Comparison of ENCODE assay signal across 20 cellular contexts in genomic region chr10:28769147-28769604, GRCh38.
A peak's percentile ranks its signal among the peaks of the same experiment; 100 is the strongest.
DNase-seq lines count a peak whose midpoint lies in the region; ATAC-seq and TF ChIP-seq lines count a peak whose summit lies in the region.
"Had no signal": no experiment of that assay in that cellular context is flagged by ENCODE, and none has a peak within 500 bp of the region (broad histone marks: within the 10 kb centered on the region; RNA-seq: fewer than 3 reads in every experiment).

No MANE protein-coding gene starts in this region.

- H3K27ac Mint-ChIP-seq in nephron progenitor cell = peak overlapping the region; percentile 69
- H3K27ac Mint-ChIP-seq: naive B cell; stimulated activated naive B cell treated with anti-CD40 and anti-IgM and Interleukin-4, amounts not matched to agents 10 μg/mL and 1 μg/mL and 100 μg/mL, for 72 hours; T-helper 1 cell treated with Interleukin-12 subunit alpha and Interleukin-12 subunit beta and Interleukin-4 antibody, amounts not matched to agents 30 μg/mL and 1 μg/mL, for 36 hours; WTC11 had no signal

- H3K4me1 ChIP-seq in endocrine pancreas (ENCODE audit: control insufficient read depth, insufficient read depth, low read length) = peaks cover 3% of the 10 kb centered on the region

- no peaks in the 10 kb centered on the region for H3K36me3 ChIP-seq in endocrine pancreas (ENCODE audit: control insufficient read depth, insufficient read depth, low read length)
- H3K36me3 ChIP-seq: BE2C, tibial nerve had no signal

- H3K4me1 Mint-ChIP-seq in nephron progenitor cell = peaks cover 26% of the 10 kb centered on the region
- H3K4me1 Mint-ChIP-seq: naive B cell; stimulated activated naive B cell treated with anti-CD40 and anti-IgM and Interleukin-4, amounts not matched to agents 10 μg/mL and 1 μg/mL and 100 μg/mL, for 72 hours had no signal

- peaks cover 6% of the 10 kb centered on the region for H3K36me3 Mint-ChIP-seq in nephron progenitor cell (ENCODE audit: low read depth)
- H3K36me3 Mint-ChIP-seq: naive B cell; stimulated activated naive B cell treated with anti-CD40 and anti-IgM and Interleukin-4, amounts not matched to agents 10 μg/mL and 1 μg/mL and 100 μg/mL, for 72 hours had no signal

- H3K27me3 Mint-ChIP-seq in nephron progenitor cell (ENCODE audit: low read depth, poor library complexity) = peaks cover 4% of the 10 kb centered on the region
- H3K27me3 Mint-ChIP-seq: stimulated activated naive B cell treated with anti-CD40 and anti-IgM and Interleukin-4, amounts not matched to agents 10 μg/mL and 1 μg/mL and 100 μg/mL, for 72 hours had no signal

- peak overlapping the region; percentile 57 for H3K4me3 ChIP-seq in endocrine pancreas (ENCODE audit: control insufficient read depth, insufficient read depth, low read length)
- H3K4me3 ChIP-seq: lung, tibial nerve had no signal

- DNase-seq in DMS79 treated with DMSO at 0.1 percent for 48 hours (lab: John Stamatoyannopoulos, UW) (peak; percentile 74), NCI-H187 treated with DMSO at 0.1 percent for 48 hours (lab: John Stamatoyannopoulos, UW) (peak; percentile 56), nephron progenitor cell (no peak)
- DNase-seq: activated effector memory CD4-positive, alpha-beta T cell treated with Interleukin-2 at 50 U/mL for 16 hours; amniotic stem cell; BE2C; DMS153; foreskin fibroblast; naive B cell; NCI-H446; posterior cingulate gyrus; stimulated activated naive B cell treated with anti-CD40 and anti-IgM and Interleukin-4, amounts not matched to agents 10 μg/mL and 1 μg/mL and 100 μg/mL, for 72 hours had no signal

- peaks cover 30% of the 10 kb centered on the region for H3K9me3 Mint-ChIP-seq in nephron progenitor cell
- H3K9me3 Mint-ChIP-seq: T-helper 1 cell treated with Interleukin-12 subunit alpha and Interleukin-12 subunit beta and Interleukin-4 antibody, amounts not matched to agents 30 μg/mL and 1 μg/mL, for 36 hours had no signal

- H3K9me3 ChIP-seq in endocrine pancreas (ENCODE audit: control insufficient read depth, low read length) = no peaks in the 10 kb centered on the region
- H3K9me3 ChIP-seq: BE2C, tibial nerve had no signal

- no peak for TF ChIP-seq CTCF in nephron progenitor cell (IDR thresholded peaks at IDR 0.05)

- no peak overlapping the region for H3K9ac ChIP-seq in endocrine pancreas (ENCODE audit: control insufficient read depth, insufficient read depth, low read length)

- no peak overlapping the region for H3K4me3 Mint-ChIP-seq in nephron progenitor cell
- H3K4me3 Mint-ChIP-seq: naive B cell; stimulated activated naive B cell treated with anti-CD40 and anti-IgM and Interleukin-4, amounts not matched to agents 10 μg/mL and 1 μg/mL and 100 μg/mL, for 72 hours; T-helper 1 cell treated with Interleukin-12 subunit alpha and Interleukin-12 subunit beta and Interleukin-4 antibody, amounts not matched to agents 30 μg/mL and 1 μg/mL, for 36 hours; WTC11 had no signal

- no peak for ATAC-seq in GM18858 (IDR thresholded peaks at IDR 0.05; ENCODE audit: unreplicated experiment)
- ATAC-seq in GM19023 (IDR thresholded peaks at IDR 0.05; ENCODE audit: unreplicated experiment) = no peak
- ATAC-seq in HG02885 (IDR thresholded peaks at IDR 0.05; ENCODE audit: poor library complexity, unreplicated experiment) = no peak
- ATAC-seq: stimulated activated naive B cell treated with anti-CD40 and anti-IgM and Interleukin-4, amounts not matched to agents 10 μg/mL and 1 μg/mL and 100 μg/mL, for 72 hours; WTC11 had no signal

- H3K27me3 ChIP-seq in endocrine pancreas (ENCODE audit: control insufficient read depth, insufficient read depth, low read length) = no peaks in the 10 kb centered on the region
- H3K27me3 ChIP-seq: BE2C, tibial nerve had no signal
